Comparison of ENCODE assay signal across 1 cellular context in the genomic region with DNA sequence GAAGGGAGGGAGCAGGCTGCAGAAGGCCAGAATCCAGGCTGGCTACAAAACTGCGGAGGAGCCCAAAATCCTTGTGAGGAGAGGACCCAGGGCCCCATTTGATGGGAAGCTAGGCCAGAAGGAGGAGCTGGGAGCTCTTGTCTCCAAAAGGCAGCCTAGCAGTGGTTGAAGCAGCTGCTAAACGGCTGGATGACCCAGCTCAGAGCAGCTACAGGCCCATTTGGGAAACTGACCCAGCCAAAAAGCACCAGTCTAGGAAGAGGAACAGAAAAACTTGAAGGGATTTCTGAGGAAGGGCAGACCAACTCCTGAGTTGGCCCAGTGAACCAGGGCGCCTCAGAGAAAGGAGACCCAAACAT.
TF ChIP-seq lines count a peak whose summit lies in the region.

No MANE protein-coding gene starts in this region.

TF ChIP-seq in A549, 52 proteins besides CTCF, POLR2A, EP300 and RAD21 (continued from another document):
- TF ChIP-seq, protein P1, sequence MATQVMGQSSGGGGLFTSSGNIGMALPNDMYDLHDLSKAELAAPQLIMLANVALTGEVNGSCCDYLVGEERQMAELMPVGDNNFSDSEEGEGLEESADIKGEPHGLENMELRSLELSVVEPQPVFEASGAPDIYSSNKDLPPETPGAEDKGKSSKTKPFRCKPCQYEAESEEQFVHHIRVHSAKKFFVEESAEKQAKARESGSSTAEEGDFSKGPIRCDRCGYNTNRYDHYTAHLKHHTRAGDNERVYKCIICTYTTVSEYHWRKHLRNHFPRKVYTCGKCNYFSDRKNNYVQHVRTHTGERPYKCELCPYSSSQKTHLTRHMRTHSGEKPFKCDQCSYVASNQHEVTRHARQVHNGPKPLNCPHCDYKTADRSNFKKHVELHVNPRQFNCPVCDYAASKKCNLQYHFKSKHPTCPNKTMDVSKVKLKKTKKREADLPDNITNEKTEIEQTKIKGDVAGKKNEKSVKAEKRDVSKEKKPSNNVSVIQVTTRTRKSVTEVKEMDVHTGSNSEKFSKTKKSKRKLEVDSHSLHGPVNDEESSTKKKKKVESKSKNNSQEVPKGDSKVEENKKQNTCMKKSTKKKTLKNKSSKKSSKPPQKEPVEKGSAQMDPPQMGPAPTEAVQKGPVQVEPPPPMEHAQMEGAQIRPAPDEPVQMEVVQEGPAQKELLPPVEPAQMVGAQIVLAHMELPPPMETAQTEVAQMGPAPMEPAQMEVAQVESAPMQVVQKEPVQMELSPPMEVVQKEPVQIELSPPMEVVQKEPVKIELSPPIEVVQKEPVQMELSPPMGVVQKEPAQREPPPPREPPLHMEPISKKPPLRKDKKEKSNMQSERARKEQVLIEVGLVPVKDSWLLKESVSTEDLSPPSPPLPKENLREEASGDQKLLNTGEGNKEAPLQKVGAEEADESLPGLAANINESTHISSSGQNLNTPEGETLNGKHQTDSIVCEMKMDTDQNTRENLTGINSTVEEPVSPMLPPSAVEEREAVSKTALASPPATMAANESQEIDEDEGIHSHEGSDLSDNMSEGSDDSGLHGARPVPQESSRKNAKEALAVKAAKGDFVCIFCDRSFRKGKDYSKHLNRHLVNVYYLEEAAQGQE (IDR thresholded peaks at IDR 0.05) = no peak
- TF ChIP-seq ZSCAN20 (CRISPR knock-in tag; IDR thresholded peaks at IDR 0.05) = no peak
- no peak for TF ChIP-seq ZNF302 (CRISPR knock-in tag; IDR thresholded peaks at IDR 0.05)
- TF ChIP-seq FOXS1 (CRISPR knock-in tag; IDR thresholded peaks at IDR 0.05) = no peak
- TF ChIP-seq, protein P2, sequence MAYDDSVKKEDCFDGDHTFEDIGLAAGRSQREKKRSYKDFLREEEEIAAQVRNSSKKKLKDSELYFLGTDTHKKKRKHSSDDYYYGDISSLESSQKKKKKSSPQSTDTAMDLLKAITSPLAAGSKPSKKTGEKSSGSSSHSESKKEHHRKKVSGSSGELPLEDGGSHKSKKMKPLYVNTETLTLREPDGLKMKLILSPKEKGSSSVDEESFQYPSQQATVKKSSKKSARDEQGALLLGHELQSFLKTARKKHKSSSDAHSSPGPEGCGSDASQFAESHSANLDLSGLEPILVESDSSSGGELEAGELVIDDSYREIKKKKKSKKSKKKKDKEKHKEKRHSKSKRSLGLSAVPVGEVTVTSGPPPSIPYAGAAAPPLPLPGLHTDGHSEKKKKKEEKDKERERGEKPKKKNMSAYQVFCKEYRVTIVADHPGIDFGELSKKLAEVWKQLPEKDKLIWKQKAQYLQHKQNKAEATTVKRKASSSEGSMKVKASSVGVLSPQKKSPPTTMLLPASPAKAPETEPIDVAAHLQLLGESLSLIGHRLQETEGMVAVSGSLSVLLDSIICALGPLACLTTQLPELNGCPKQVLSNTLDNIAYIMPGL (CRISPR knock-in tag; IDR thresholded peaks at IDR 0.05; ENCODE audit: borderline replicate concordance) = no peak
